13 cellular contexts compared by ENCODE assay signal in genomic region chr9:126532951-126533910, GRCh38.
A peak's percentile ranks its signal among the peaks of the same experiment; 100 is the strongest.
DNase-seq lines count a peak whose midpoint lies in the region; ATAC-seq and TF ChIP-seq lines count a peak whose summit lies in the region.
"Had no signal": no experiment of that assay in that cellular context is flagged by ENCODE, and none has a peak within 500 bp of the region (broad histone marks: within the 10 kb centered on the region; RNA-seq: fewer than 3 reads in every experiment).

No MANE protein-coding gene starts in this region.

- H3K27me3 ChIP-seq in DOHH2 (ENCODE audit: control insufficient read depth, low read length) (no peaks in the 10 kb centered on the region), neural progenitor cell (peaks cover 40% of the 10 kb centered on the region)

- peak overlapping the region; percentile 54 for H3K4me3 Mint-ChIP-seq in dendritic cell treated with granulocyte-macrophage colony-stimulating factor and Interleukin-4, amounts not matched to agents 40 ng/mL and 50 ng/mL, for 4 days
- H3K4me3 Mint-ChIP-seq in neural progenitor cell, result no peak overlapping the region
- H3K4me3 Mint-ChIP-seq in activated naive CD4-positive, alpha-beta T cell treated with anti-CD3 and anti-CD28 coated beads for 36 hours, result no peak overlapping the region
- H3K4me3 Mint-ChIP-seq: activated naive CD8-positive, alpha-beta T cell treated with anti-CD3 and anti-CD28 coated beads, Interleukin-2, amount 10 ng/mL, durations not matched to agents 7 days and 5 days had no signal

- no peaks in the 10 kb centered on the region for H3K9me3 Mint-ChIP-seq in dendritic cell treated with granulocyte-macrophage colony-stimulating factor and Interleukin-4, amounts not matched to agents 40 ng/mL and 50 ng/mL, for 4 days
- H3K9me3 Mint-ChIP-seq in neural progenitor cell, result no peaks in the 10 kb centered on the region
- H3K9me3 Mint-ChIP-seq in activated naive CD4-positive, alpha-beta T cell treated with anti-CD3 and anti-CD28 coated beads for 36 hours, result no peaks in the 10 kb centered on the region
- H3K9me3 Mint-ChIP-seq: activated naive CD8-positive, alpha-beta T cell treated with anti-CD3 and anti-CD28 coated beads, Interleukin-2, amount 10 ng/mL, durations not matched to agents 7 days and 5 days had no signal

- peaks cover 48% of the 10 kb centered on the region for H3K4me1 Mint-ChIP-seq in dendritic cell treated with granulocyte-macrophage colony-stimulating factor and Interleukin-4, amounts not matched to agents 40 ng/mL and 50 ng/mL, for 4 days (ENCODE audit: low read depth)
- H3K4me1 Mint-ChIP-seq in neural progenitor cell, result peaks cover 67% of the 10 kb centered on the region
- no peaks in the 10 kb centered on the region for H3K4me1 Mint-ChIP-seq in activated naive CD4-positive, alpha-beta T cell treated with anti-CD3 and anti-CD28 coated beads for 36 hours (ENCODE audit: low read depth)
- H3K4me1 Mint-ChIP-seq: activated naive CD8-positive, alpha-beta T cell treated with anti-CD3 and anti-CD28 coated beads, Interleukin-2, amount 10 ng/mL, durations not matched to agents 7 days and 5 days had no signal

- no peaks in the 10 kb centered on the region for H3K9me2 ChIP-seq in DOHH2 (replicated peaks; ENCODE audit: control insufficient read depth, low read length)

- H3K9me3 ChIP-seq in DOHH2 (ENCODE audit: control insufficient read depth, insufficient read depth, low read length), result no peaks in the 10 kb centered on the region
- no peaks in the 10 kb centered on the region for H3K9me3 ChIP-seq in neural progenitor cell (ENCODE audit: low read depth)

- peak overlapping the region; percentile 97 for H3K4me2 ChIP-seq in DOHH2 (ENCODE audit: low read length)
- H3K4me2 ChIP-seq in neural progenitor cell, result no peak overlapping the region

- H3K27ac Mint-ChIP-seq in dendritic cell treated with granulocyte-macrophage colony-stimulating factor and Interleukin-4, amounts not matched to agents 40 ng/mL and 50 ng/mL, for 4 days, result peak overlapping the region; percentile 90
- H3K27ac Mint-ChIP-seq in neural progenitor cell, result peak overlapping the region; percentile 72
- H3K27ac Mint-ChIP-seq in activated naive CD4-positive, alpha-beta T cell treated with anti-CD3 and anti-CD28 coated beads for 36 hours, result no peak overlapping the region
- H3K27ac Mint-ChIP-seq: activated naive CD8-positive, alpha-beta T cell treated with anti-CD3 and anti-CD28 coated beads, Interleukin-2, amount 10 ng/mL, durations not matched to agents 7 days and 5 days had no signal

- intact Hi-C loops in dendritic cell treated with granulocyte-macrophage colony-stimulating factor and Interleukin-4, amounts not matched to agents 40 ng/mL and 50 ng/mL, for 4 days (cut with micrococcal nuclease), result no loop called here
- intact Hi-C loops in activated naive CD4-positive, alpha-beta T cell treated with anti-CD3 and anti-CD28 coated beads for 36 hours (cut with micrococcal nuclease), result no loop called here

- no peaks in the 10 kb centered on the region for H4K20me1 ChIP-seq in DOHH2 (ENCODE audit: control insufficient read depth, insufficient read depth, low read depth, low read length)
- H4K20me1 ChIP-seq in neural progenitor cell (ENCODE audit: low read depth), result no peaks in the 10 kb centered on the region

- H3K27me3 Mint-ChIP-seq in dendritic cell treated with granulocyte-macrophage colony-stimulating factor and Interleukin-4, amounts not matched to agents 40 ng/mL and 50 ng/mL, for 4 days, result no peaks in the 10 kb centered on the region
- no peaks in the 10 kb centered on the region for H3K27me3 Mint-ChIP-seq in neural progenitor cell (ENCODE audit: insufficient read depth, low read depth)
- H3K27me3 Mint-ChIP-seq in activated naive CD4-positive, alpha-beta T cell treated with anti-CD3 and anti-CD28 coated beads for 36 hours (ENCODE audit: low read depth), result peaks cover 10% of the 10 kb centered on the region

- peaks cover 28% of the 10 kb centered on the region for H3F3A ChIP-seq in DOHH2 (ENCODE audit: control insufficient read depth, insufficient read depth)
- peaks cover 11% of the 10 kb centered on the region for H3F3A ChIP-seq in neural progenitor cell (ENCODE audit: low read depth)

- DNase-seq in NAMALWA (ENCODE audit: low spot score), result peak; percentile 70
- no peak for DNase-seq in neural progenitor cell (ENCODE audit: low spot score)
- DNase-seq in activated naive CD4-positive, alpha-beta T cell treated with anti-CD3 and anti-CD28 coated beads for 36 hours, result no peak
- DNase-seq in NCI-H1436 (lab: John Stamatoyannopoulos, UW), result no peak
- DNase-seq: activated CD4-positive, alpha-beta T cell treated with anti-CD3 and anti-CD28 coated beads for 48 hours; activated naive CD8-positive, alpha-beta T cell treated with anti-CD3 and anti-CD28 coated beads, Interleukin-2, amount 10 ng/mL, durations not matched to agents 7 days and 5 days; left cardiac atrium; NCI-H2081; NCI-H524 treated with DMSO at 0.1 percent for 48 hours had no signal

- H3K27ac ChIP-seq in DOHH2 (ENCODE audit: low read depth, low read length), result peak overlapping the region; percentile 100
- H3K27ac ChIP-seq in neural progenitor cell, result no peak overlapping the region

- H3K4me1 ChIP-seq in DOHH2 (ENCODE audit: control insufficient read depth, low read length) (peaks cover 84% of the 10 kb centered on the region), neural progenitor cell (peaks cover 37% of the 10 kb centered on the region)

- H3K4me3 ChIP-seq in DOHH2 (ENCODE audit: low read length), result peak overlapping the region; percentile 80
- H3K4me3 ChIP-seq in neural progenitor cell, result no peak overlapping the region

- no peak overlapping the region for H2AFZ ChIP-seq in neural progenitor cell (replicated peaks)

- no peak overlapping the region for H3K9ac ChIP-seq in neural progenitor cell

- ATAC-seq in GM18873 (IDR thresholded peaks at IDR 0.05; ENCODE audit: low FRiP score, unreplicated experiment), result no peak
- ATAC-seq in HG02623 (IDR thresholded peaks at IDR 0.05; ENCODE audit: unreplicated experiment), result no peak

- H3K36me3 Mint-ChIP-seq in dendritic cell treated with granulocyte-macrophage colony-stimulating factor and Interleukin-4, amounts not matched to agents 40 ng/mL and 50 ng/mL, for 4 days (ENCODE audit: low read depth), result no peaks in the 10 kb centered on the region
- H3K36me3 Mint-ChIP-seq in neural progenitor cell, result no peaks in the 10 kb centered on the region
- H3K36me3 Mint-ChIP-seq in activated naive CD4-positive, alpha-beta T cell treated with anti-CD3 and anti-CD28 coated beads for 36 hours (ENCODE audit: low read depth), result no peaks in the 10 kb centered on the region
- H3K36me3 Mint-ChIP-seq: activated naive CD8-positive, alpha-beta T cell treated with anti-CD3 and anti-CD28 coated beads, Interleukin-2, amount 10 ng/mL, durations not matched to agents 7 days and 5 days had no signal

- CTCF ChIA-PET in activated naive CD4-positive, alpha-beta T cell treated with anti-CD3 and anti-CD28 coated beads for 36 hours (lab: Charles Lee), result interaction anchor here (1.4 kb wide), 1 partner anchor 34 kb away, joined by 6 read pairs; no protein-coding TSS in a partner anchor

- peaks cover 15% of the 10 kb centered on the region for H3K79me2 ChIP-seq in DOHH2 (ENCODE audit: control insufficient read depth, low read length)
- H3K79me2 ChIP-seq in neural progenitor cell (ENCODE audit: low read depth), result no peaks in the 10 kb centered on the region

- TF ChIP-seq CTCF in DOHH2 (IDR thresholded peaks at IDR 0.05; ENCODE audit: low read depth, low read length, poor library complexity, severe bottlenecking), result no peak
- no peak for TF ChIP-seq CTCF in neural progenitor cell (IDR thresholded peaks at IDR 0.05)

- H3K36me3 ChIP-seq in DOHH2 (ENCODE audit: control insufficient read depth, low read length), result no peaks in the 10 kb centered on the region
- H3K36me3 ChIP-seq in neural progenitor cell, result no peaks in the 10 kb centered on the region
